ENCODE assay signal across 1 cellular context in the genomic region with DNA sequence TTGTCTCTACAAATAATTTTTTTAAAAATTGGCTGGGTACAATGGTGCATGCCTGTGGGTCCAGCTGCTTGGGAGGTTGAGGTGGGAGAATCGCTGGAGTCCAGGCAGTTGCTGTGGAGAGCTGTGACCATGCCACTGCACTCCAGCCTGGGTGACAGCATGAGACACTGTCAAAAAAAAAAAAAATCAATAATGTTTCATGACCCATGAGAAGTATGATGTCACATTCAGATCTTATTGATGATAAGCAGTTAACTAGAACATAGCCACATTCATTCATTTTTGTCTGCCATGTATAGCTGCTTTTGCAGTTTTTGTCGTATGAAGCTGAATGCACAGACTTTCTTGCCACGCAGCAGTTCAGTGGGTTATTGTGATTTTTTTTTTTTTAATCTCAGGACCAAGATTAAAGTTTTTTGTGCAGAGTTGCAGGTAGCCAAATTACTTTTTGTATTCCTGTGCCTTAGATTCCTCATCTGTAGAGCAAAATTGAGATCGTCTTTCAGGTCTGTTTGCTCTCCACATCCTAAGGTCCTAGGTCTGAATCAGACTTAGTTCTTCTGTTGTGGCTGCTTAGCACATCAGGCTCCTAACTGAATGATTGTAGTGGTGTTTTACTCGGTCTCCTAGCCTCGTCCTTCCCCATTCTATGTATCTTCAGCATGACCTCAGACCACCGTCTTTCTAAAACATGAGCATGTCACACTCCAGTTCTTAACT.
A peak's percentile ranks its signal among the peaks of the same experiment; 100 is the strongest.
TF ChIP-seq lines count a peak whose summit lies in the region.

No MANE protein-coding gene starts in this region.

TF ChIP-seq in HEK293, 187 proteins besides CTCF, POLR2A, EP300 and RAD21 (continued from another document):
- TF ChIP-seq ZIC2 (tag by site-specific recombination; IDR thresholded peaks at IDR 0.05): peak; percentile 30; the same call in 1 of the 2 replicates
- peak; percentile 37; the same call in 1 of the 2 replicates for TF ChIP-seq HIC1 (tag by site-specific recombination; IDR thresholded peaks at IDR 0.05)
- TF ChIP-seq, protein P1, sequence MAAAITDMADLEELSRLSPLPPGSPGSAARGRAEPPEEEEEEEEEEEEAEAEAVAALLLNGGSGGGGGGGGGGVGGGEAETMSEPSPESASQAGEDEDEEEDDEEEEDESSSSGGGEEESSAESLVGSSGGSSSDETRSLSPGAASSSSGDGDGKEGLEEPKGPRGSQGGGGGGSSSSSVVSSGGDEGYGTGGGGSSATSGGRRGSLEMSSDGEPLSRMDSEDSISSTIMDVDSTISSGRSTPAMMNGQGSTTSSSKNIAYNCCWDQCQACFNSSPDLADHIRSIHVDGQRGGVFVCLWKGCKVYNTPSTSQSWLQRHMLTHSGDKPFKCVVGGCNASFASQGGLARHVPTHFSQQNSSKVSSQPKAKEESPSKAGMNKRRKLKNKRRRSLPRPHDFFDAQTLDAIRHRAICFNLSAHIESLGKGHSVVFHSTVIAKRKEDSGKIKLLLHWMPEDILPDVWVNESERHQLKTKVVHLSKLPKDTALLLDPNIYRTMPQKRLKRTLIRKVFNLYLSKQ (tag by site-specific recombination; IDR thresholded peaks at IDR 0.05; ENCODE audit: borderline replicate concordance): no peak
- no peak for TF ChIP-seq ZNF121 (tag by site-specific recombination; IDR thresholded peaks at IDR 0.05)
- no peak for TF ChIP-seq ZNF585B (tag by site-specific recombination; IDR thresholded peaks at IDR 0.05)
TF ChIP-seq in HEK293: peak in this region for 6.
